Comparison of ENCODE assay signal across 19 cellular contexts in genomic region chr3:121496841-121497240, GRCh38. TPM values are rescaled to one million over a fixed set of nuclear protein-coding genes. Genes with fewer than 3 reads are reported as not detected.
DNase-seq lines count a peak whose midpoint lies in the region; ATAC-seq, FAIRE-seq and TF ChIP-seq lines count a peak whose summit lies in the region.
"Had no signal": no experiment of that assay in that cellular context is flagged by ENCODE, and none has a peak within 500 bp of the region (broad histone marks: within the 10 kb centered on the region; RNA-seq: fewer than 3 reads in every experiment).

No MANE protein-coding gene starts in this region.

- no peaks in the 10 kb centered on the region for H3K79me1 ChIP-seq in neuronal stem cell (ENCODE audit: low read depth, low read length)

- CTCF ChIA-PET in GM12878 (lab: Yijun Ruan, JAX) = no interaction called here

- H3K27ac ChIP-seq in GM12878 (ENCODE audit: control insufficient read depth, insufficient read depth) = no peak overlapping the region
- no peak overlapping the region for H3K27ac ChIP-seq in osteoblast (ENCODE audit: low read depth, low read length)
- H3K27ac ChIP-seq in neuronal stem cell (replicated peaks; ENCODE audit: low read length) = no peak overlapping the region
- H3K27ac ChIP-seq: BLaER1 treated with 17β-estradiol and CSF1 and Interleukin-3, amounts not matched to agents 10 nM and 100 nM had no signal

- no peak overlapping the region for H2AK5ac ChIP-seq in neuronal stem cell (ENCODE audit: low read depth, low read length)

- peak; percentile 35 for FAIRE-seq in GM12878 (lab: Jason Lieb, UNC)
- FAIRE-seq in frontal cortex (lab: Jason Lieb, UNC) = no peak
- FAIRE-seq: GM12891 had no signal

- SMC1A ChIA-PET in GM12878 (lab: Charles Lee; ENCODE audit: uncharacterized antibody, unreplicated experiment) = interaction anchor here (1.0 kb wide), 1 partner anchor 16 kb away, joined by 3 read pairs; no protein-coding TSS in a partner anchor

- H3K9me3 ChIP-seq in GM12878 (replicated peaks; ENCODE audit: control insufficient read depth, insufficient read depth, low read length) (no peaks in the 10 kb centered on the region), osteoblast (ENCODE audit: low read depth, low read length) (no peaks in the 10 kb centered on the region), neuronal stem cell (replicated peaks in 1 of 2; ENCODE audit: control insufficient read depth in 2 of 2, insufficient read depth in 1 of 2, low read depth in 1 of 2, low read length in 2 of 2) (no peaks in the 10 kb centered on the region)
- H3K9me3 ChIP-seq: BLaER1 treated with 17β-estradiol and CSF1 and Interleukin-3, amounts not matched to agents 10 nM and 100 nM had no signal

- no peaks in the 10 kb centered on the region for H3K79me2 ChIP-seq in GM12878 (ENCODE audit: control insufficient read depth, insufficient read depth, low read length)
- H3K79me2 ChIP-seq in osteoblast (ENCODE audit: insufficient read depth, low read length) = no peaks in the 10 kb centered on the region

- H3K4me1 ChIP-seq in GM12878 (ENCODE audit: control insufficient read depth, insufficient read depth, low read length) (no peaks in the 10 kb centered on the region), osteoblast (ENCODE audit: insufficient read depth, low read length) (no peaks in the 10 kb centered on the region), neuronal stem cell (ENCODE audit: control insufficient read depth in 2 of 2, insufficient read depth in 1 of 2, low read depth in 1 of 2, low read length in 2 of 2) (no peaks in the 10 kb centered on the region)
- H3K4me1 ChIP-seq: BLaER1 treated with 17β-estradiol and CSF1 and Interleukin-3, amounts not matched to agents 10 nM and 100 nM had no signal

- no peak overlapping the region for H2AFZ ChIP-seq in GM12878 (ENCODE audit: control insufficient read depth, low read depth, low read length)
- peak overlapping the region; percentile 2 for H2AFZ ChIP-seq in osteoblast (ENCODE audit: low read length)
- H2AFZ ChIP-seq in neuronal stem cell (ENCODE audit: low read length) = no peak overlapping the region

- H3K23ac ChIP-seq in neuronal stem cell (ENCODE audit: low read depth, low read length, poor library complexity) = no peak overlapping the region

- H3K4me2 ChIP-seq in GM12878 (ENCODE audit: control insufficient read depth, insufficient read depth) (no peak overlapping the region), osteoblast (ENCODE audit: insufficient read depth, low read length) (no peak overlapping the region), neuronal stem cell (ENCODE audit: insufficient read depth, low read length, poor library complexity, severe bottlenecking) (no peak overlapping the region)
- H3K4me2 ChIP-seq: BLaER1 treated with 17β-estradiol and CSF1 and Interleukin-3, amounts not matched to agents 10 nM and 100 nM had no signal

- no peak overlapping the region for H3K9ac ChIP-seq in GM12878 (ENCODE audit: control insufficient read depth, insufficient read depth, low read length)
- H3K9ac ChIP-seq in neuronal stem cell (ENCODE audit: low read depth, low read length, poor library complexity) = no peak overlapping the region
- H3K9ac ChIP-seq: BLaER1 treated with 17β-estradiol and CSF1 and Interleukin-3, amounts not matched to agents 10 nM and 100 nM had no signal

- no peak overlapping the region for H3K4me3 ChIP-seq in GM12878
- no peak overlapping the region for H3K4me3 ChIP-seq in osteoblast (ENCODE audit: insufficient read depth, low read length)
- no peak overlapping the region for H3K4me3 ChIP-seq in neuronal stem cell (ENCODE audit: low read length in 2 of 2)
- H3K4me3 ChIP-seq: BLaER1 treated with 17β-estradiol and CSF1 and Interleukin-3, amounts not matched to agents 10 nM and 100 nM had no signal

- H4K8ac ChIP-seq in neuronal stem cell (ENCODE audit: low read depth, low read length) = no peak overlapping the region

- WGBS in GM12878 (ENCODE audit: insufficient coverage, insufficient replicate concordance, low lambda C conversion rate, missing lambda C conversion rate) = 100% methylated on average over 4 of the region's 4 CpGs
- no CpG with 5 or more reads among the region's 4 CpGs for WGBS in neuronal stem cell (ENCODE audit: extremely low coverage in 2 of 2, insufficient read length in 2 of 2, insufficient replicate concordance in 1 of 2), 2 donors

- TF ChIP-seq RAD21 in GM12878 (IDR thresholded peaks at IDR 0.05; ENCODE audit: insufficient read depth, low read depth, low read length) = no peak

- H2BK120ac ChIP-seq in neuronal stem cell (ENCODE audit: low read depth, low read length) = no peak overlapping the region

- no peak overlapping the region for H3K18ac ChIP-seq in neuronal stem cell (ENCODE audit: low read length)

- TF ChIP-seq CTCF in GM12878 (IDR thresholded peaks at IDR 0.05 in 2 of 3, conservative IDR thresholded peaks at IDR 0.05 in 1 of 3; ENCODE audit: control insufficient read depth in 2 of 3, extremely low read depth in 1 of 3, insufficient read depth in 1 of 3, low read depth in 3 of 3, low read length in 3 of 3) (no peak), osteoblast (IDR thresholded peaks at IDR 0.05; ENCODE audit: extremely low read depth, low read depth, low read length) (no peak)

- in situ Hi-C loops in GM12878 (cut with MboI) = no loop called here

- no peak for TF ChIP-seq EP300 in GM12878 (IDR thresholded peaks at IDR 0.05; ENCODE audit: borderline replicate concordance in 1 of 2, control insufficient read depth in 1 of 2, low read depth in 2 of 2, low read length in 2 of 2)

- no peak overlapping the region for H2BK15ac ChIP-seq in neuronal stem cell (ENCODE audit: low read length)

- RAD21 ChIA-PET in GM12878 (lab: Charles Lee; ENCODE audit: unreplicated experiment) = no interaction called here

- DNase-seq in HPDE6-E6E7 (ENCODE audit: extremely low spot score) (peak; percentile 7), GM12878 (ENCODE audit: low read depth, low spot score) (no peak), osteoblast (ENCODE audit: insufficient read length, low spot score, missing footprints) (no peak), frontal cortex (ENCODE audit: low spot score in 2 of 2) (no peak), pons (ENCODE audit: low spot score) (no peak), neuronal stem cell (ENCODE audit: low spot score) (no peak)
- DNase-seq: CD8-positive, alpha-beta T cell; COR-L47; DMS 273 treated with DMSO at 0.1 percent for 48 hours; DMS53; DND-41; EL; GOT3; H7; HFFc6 had no signal

- no peak overlapping the region for H2BK5ac ChIP-seq in neuronal stem cell (ENCODE audit: low read length)

- peaks cover 0 to 3% of the 10 kb centered on the region in 2 experiments; a peak in 3 of 4 replicates for H3K36me3 ChIP-seq in GM12878 (ENCODE audit: control insufficient read depth in 2 of 2, insufficient read depth in 2 of 2, low read length in 1 of 2)
- H3K36me3 ChIP-seq in osteoblast (ENCODE audit: insufficient read depth, low read length) = no peaks in the 10 kb centered on the region
- H3K36me3 ChIP-seq in neuronal stem cell (replicated peaks in 1 of 2; ENCODE audit: control insufficient read depth in 2 of 2, insufficient read depth in 2 of 2, low read length in 2 of 2) = peaks cover 2 to 79% of the 10 kb centered on the region in 2 donors

- no peak for TF ChIP-seq POLR2A in GM12878 (IDR thresholded peaks at IDR 0.05; ENCODE audit: low read depth, low read length)

- BruUV-seq in GM12878 (replicated peaks; lab: Mats Ljungman, UMichigan) = TSS peak; percentile 37

- POLR2A ChIA-PET in GM12878 (lab: Charles Lee) = no interaction called here

- ATAC-seq in GM12878 = no peak
- ATAC-seq in esophagus mucosa = peak; percentile 97
- ATAC-seq: CD8-positive, alpha-beta T cell; HCT116 had no signal

- H3K27me3 ChIP-seq in GM12878 (replicated peaks in 1 of 2; ENCODE audit: control insufficient read depth in 2 of 2, insufficient read depth in 2 of 2, low read length in 1 of 2) (no peaks in the 10 kb centered on the region), osteoblast (ENCODE audit: insufficient read depth, low read length) (no peaks in the 10 kb centered on the region), neuronal stem cell (ENCODE audit: control insufficient read depth in 3 of 3, insufficient read depth in 3 of 3, low read depth in 1 of 3, low read length in 3 of 3) (no peaks in the 10 kb centered on the region)
- H3K27me3 ChIP-seq: BLaER1 treated with 17β-estradiol and CSF1 and Interleukin-3, amounts not matched to agents 10 nM and 100 nM had no signal

- H4K20me1 ChIP-seq in GM12878 (ENCODE audit: control insufficient read depth, insufficient read depth) = no peaks in the 10 kb centered on the region
- H4K20me1 ChIP-seq in osteoblast (ENCODE audit: insufficient read depth, low read length) = no peaks in the 10 kb centered on the region
- H4K20me1 ChIP-seq: BLaER1 treated with 17β-estradiol and CSF1 and Interleukin-3, amounts not matched to agents 10 nM and 100 nM had no signal

- no peak overlapping the region for H3K14ac ChIP-seq in neuronal stem cell (ENCODE audit: low read length)

- H2BK12ac ChIP-seq in neuronal stem cell (ENCODE audit: low read length) = no peak overlapping the region

- H4K91ac ChIP-seq in neuronal stem cell (ENCODE audit: low read depth, low read length, poor library complexity) = no peak overlapping the region

- H3K4ac ChIP-seq in neuronal stem cell (ENCODE audit: low read length) = no peak overlapping the region

- intact Hi-C loops in GM12878 (cut with micrococcal nuclease; ENCODE audit: unreplicated experiment) = no loop called here

TF ChIP-seq in GM12878, 131 proteins besides CTCF, POLR2A, EP300 and RAD21 (continues in another document):
- no peak for TF ChIP-seq STAT1 (conservative IDR thresholded peaks at IDR 0.05)
- no peak for TF ChIP-seq HDAC6 (IDR thresholded peaks at IDR 0.05; ENCODE audit: unreplicated experiment)

RNA-seq across cellular contexts. Expression of gene POLQ, which starts 48.9 kb away (rescaled TPM):
- total RNA-seq in GM12878 (2013; cell fraction: nucleolus; rRNA removed) = 35.3 and 38.1 TPM in 2 replicates
- total RNA-seq in GM12878 (2014; rRNA removed) (14.8 and 15.7 TPM in 2 replicates), GM12878 (2014; rRNA removed; fragmentation: Illumina TruSeq; extraction: Trizol) (21.6 and 22.4 TPM in 2 replicates), GM12878 (2021) (14.5 and 14.7 TPM in 2 replicates), esophagus mucosa (4.7 TPM), osteoblast (1.4 and 1.5 TPM in 2 replicates), frontal cortex (1.2 TPM)
- polyA plus RNA-seq in GM12878 (2011; ENCODE audit: low read depth) = 2.5 TPM
- polyA plus RNA-seq in GM12878 (2011; rRNA removed) (20.9 and 29.3 TPM in 2 replicates), GM12878 (2014; fragmentation: Illumina TruSeq; extraction: Trizol) (17.2 and 19.3 TPM in 2 replicates), GM12878 (2014; fragmentation: Nextera tagmentation; extraction: Ambion mirVana) (1 to 10 TPM; 3.3 to 3.4 TPM), GM12878 (2014; rRNA removed) (12.5 and 13.6 TPM in 2 replicates), GM12878 (2016; fragmentation: Nextera tagmentation; extraction: Ambion mirVana) (10 to 100 TPM; 16.0 to 18.2 TPM)
- polyA plus RNA-seq in GM12878 (2011; cell fraction: cytosol; rRNA removed) = 6.0 and 6.1 TPM in 2 replicates
- polyA plus RNA-seq in GM12878 (2011; cell fraction: nucleus; rRNA removed) = 45.1 and 51.3 TPM in 2 replicates
- 5.5 and 6.1 TPM in 2 replicates for polyA plus RNA-seq in GM12878 (2012)
- 21.2 and 29.2 TPM in 2 replicates for polyA minus RNA-seq in GM12878 (2011; rRNA and poly(A)+ RNA removed)
- 11.1 and 12.4 TPM in 2 replicates for polyA minus RNA-seq in GM12878 (2011; cell fraction: cytosol; rRNA and poly(A)+ RNA removed)
- polyA minus RNA-seq in GM12878 (2011; cell fraction: nucleus; rRNA and poly(A)+ RNA removed) = 27.7 and 47.1 TPM in 2 replicates
- polyA plus RNA-seq in neuronal stem cell (2013, experiment 1 of 2) = 4.3 TPM
- polyA plus RNA-seq in neuronal stem cell (2013, experiment 2 of 2) = 4.4 TPM
